Comparison of ENCODE assay signal across 1 cellular context in the genomic region with DNA sequence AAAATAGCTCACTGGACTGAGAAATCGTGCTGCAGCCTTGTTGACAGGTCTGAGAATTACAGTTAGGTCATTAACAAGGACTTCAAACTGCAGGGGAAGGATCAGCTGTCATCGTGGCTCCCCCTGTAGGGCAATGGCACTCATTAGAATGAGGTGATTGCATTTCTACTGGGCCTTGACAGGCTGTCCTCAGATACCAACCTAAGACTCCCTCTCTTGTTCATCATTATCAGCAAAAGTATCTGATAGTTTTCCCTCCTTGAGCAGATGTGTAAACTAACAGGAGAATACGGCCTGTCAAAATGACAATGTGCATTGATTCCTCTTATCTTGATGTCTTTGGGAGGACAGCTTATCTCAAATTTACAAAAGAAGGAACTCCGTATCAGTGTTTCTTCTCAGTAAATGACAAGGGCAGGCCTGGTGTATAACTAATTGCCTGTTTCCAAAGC.
TF ChIP-seq lines count a peak whose summit lies in the region.

No MANE protein-coding gene starts in this region.

TF ChIP-seq in H1, 55 proteins besides CTCF, POLR2A, EP300 and RAD21 (continued from another document):
- TF ChIP-seq TBP (IDR thresholded peaks at IDR 0.05; ENCODE audit: low read depth, low read length): no peak
TF ChIP-seq in H1: peak in this region for 2.
